ENCODE assay signal across 23 cellular contexts in the genomic region with DNA sequence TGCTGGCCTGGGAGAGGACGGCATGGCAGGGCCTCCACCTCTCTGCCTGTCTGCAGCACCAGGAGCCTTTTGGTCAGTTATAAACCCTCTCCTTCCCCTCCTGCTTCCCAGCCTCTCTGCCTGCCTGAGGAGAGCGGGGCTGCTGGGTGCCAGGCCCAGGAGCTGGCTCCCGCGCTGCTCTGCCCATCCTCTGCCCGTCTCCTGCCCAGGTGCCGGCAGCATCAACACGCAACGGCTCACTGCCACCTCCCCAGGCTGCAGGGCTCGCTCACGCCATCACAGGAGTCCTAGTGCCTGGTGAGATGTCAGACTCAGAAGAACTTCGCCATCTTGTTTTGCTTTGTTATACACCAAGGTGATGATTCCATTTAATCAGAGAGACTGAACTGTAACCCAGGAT.
"Had no signal": no experiment of that assay in that cellular context is flagged by ENCODE, and none has a peak within 500 bp of the region (broad histone marks: within the 10 kb centered on the region; RNA-seq: fewer than 3 reads in every experiment).

No MANE protein-coding gene starts in this region.

- H3K36me3 ChIP-seq: brain microvascular endothelial cell had no signal

- DNase-seq: activated CD4-positive, alpha-beta memory T cell treated with anti-CD3 and anti-CD28 coated beads, Interleukin-2, amount 10 ng/mL, durations not matched to agents 7 days and 5 days; activated CD4-positive, alpha-beta T cell treated with anti-CD3 and anti-CD28 coated beads for 1 hour; activated CD4-positive, alpha-beta T cell treated with anti-CD3 and anti-CD28 coated beads for 4 hours; activated CD4-positive, alpha-beta T cell treated with anti-CD3 and anti-CD28 coated beads, Interleukin-2, amount 10 ng/mL, durations not matched to agents 7 days and 5 days; activated CD4-positive, alpha-beta T cell treated with anti-CD3 and anti-CD28 coated beads, Interleukin-2, amount 50 U/mL, for 4 hours; activated CD8-positive, alpha-beta memory T cell treated with anti-CD3 and anti-CD28 coated beads, Interleukin-2, amount 50 U/mL, for 48 hours; activated gamma-delta T cell; activated naive CD4-positive, alpha-beta T cell; activated naive CD4-positive, alpha-beta T cell treated with anti-CD3 and anti-CD28 coated beads, Interleukin-2, amount 10 ng/mL, durations not matched to agents 7 days and 5 days; activated naive CD8-positive, alpha-beta T cell treated with anti-CD3 and anti-CD28 coated beads, Interleukin-2, amount 10 ng/mL, durations not matched to agents 7 days and 5 days; activated T-cell treated with anti-CD3 and anti-CD28 coated beads for 4 hours; activated T-cell treated with anti-CD3 and anti-CD28 coated beads, Interleukin-2, amount 50 U/mL, for 24 hours; activated T-cell treated with anti-CD3 and anti-CD28 coated beads, Interleukin-2, amount 50 U/mL, for 72 hours; brain microvascular endothelial cell; dorsolateral prefrontal cortex; effector memory CD4-positive, alpha-beta T cell; foreskin fibroblast; T-helper 1 cell; T-helper 17 cell had no signal

- H3K4me3 ChIP-seq: coronary artery, dorsolateral prefrontal cortex had no signal

- H3K27me3 ChIP-seq: brain microvascular endothelial cell, dorsolateral prefrontal cortex had no signal

- H3K27ac ChIP-seq: brain microvascular endothelial cell, coronary artery, VCaP had no signal

- ATAC-seq: activated naive CD4-positive, alpha-beta T cell treated with anti-CD3 and anti-CD28 coated beads, Interleukin-2, amount 50 U/mL, for 72 hours; activated T-cell treated with anti-CD3 and anti-CD28 coated beads, Interleukin-2, amount 50 U/mL, for 72 hours; esophagus mucosa; T-helper 17 cell had no signal
